1 cellular context compared by ENCODE assay signal in genomic region chr13:75481176-75482069, GRCh38.
TF ChIP-seq lines count a peak whose summit lies in the region.

No MANE protein-coding gene starts in this region.

TF ChIP-seq in HepG2, 621 proteins besides CTCF, POLR2A, EP300 and RAD21 (continues in another document):
- TF ChIP-seq NR2F2 (IDR thresholded peaks at IDR 0.05; ENCODE audit: borderline replicate concordance, low read depth), result no peak
- TF ChIP-seq ZNF652 (CRISPR knock-in tag; IDR thresholded peaks at IDR 0.05; ENCODE audit: borderline replicate concordance, low read depth), result no peak
- TF ChIP-seq DZIP1 (CRISPR knock-in tag; IDR thresholded peaks at IDR 0.05), result no peak
- no peak for TF ChIP-seq SMAD9 (CRISPR knock-in tag; IDR thresholded peaks at IDR 0.05)
- no peak for TF ChIP-seq ISL2 (CRISPR knock-in tag; IDR thresholded peaks at IDR 0.05)
- TF ChIP-seq PRDM4 (CRISPR knock-in tag; IDR thresholded peaks at IDR 0.05; ENCODE audit: borderline replicate concordance), result no peak
- no peak; the same call in 1 of the 2 replicates for TF ChIP-seq DNMT3B (CRISPR knock-in tag; conservative IDR thresholded peaks at IDR 0.05)
- no peak for TF ChIP-seq ZNF691 (CRISPR knock-in tag; IDR thresholded peaks at IDR 0.05; ENCODE audit: borderline replicate concordance, low read depth)
- no peak for TF ChIP-seq BRF2 (CRISPR knock-in tag; IDR thresholded peaks at IDR 0.05)
- peak; percentile 89 for TF ChIP-seq AGO2 (optimal IDR thresholded peaks at IDR 0.05; ENCODE audit: low read depth, low read length)
- TF ChIP-seq GPBP1L1 (CRISPR knock-in tag; IDR thresholded peaks at IDR 0.05), result no peak
- no peak; the same call in 1 of the 2 replicates for TF ChIP-seq THAP8 (CRISPR knock-in tag; IDR thresholded peaks at IDR 0.05; ENCODE audit: borderline replicate concordance)
- TF ChIP-seq ZNF616 (CRISPR knock-in tag; IDR thresholded peaks at IDR 0.05; ENCODE audit: low read depth), result no peak
- TF ChIP-seq IRX3 (CRISPR knock-in tag; IDR thresholded peaks at IDR 0.05; ENCODE audit: borderline replicate concordance, low read depth), result no peak
- no peak for TF ChIP-seq KLF11 (CRISPR knock-in tag; IDR thresholded peaks at IDR 0.05)
- TF ChIP-seq GFI1 (CRISPR knock-in tag; IDR thresholded peaks at IDR 0.05; ENCODE audit: borderline replicate concordance), result no peak
- TF ChIP-seq CEBPG (CRISPR knock-in tag; IDR thresholded peaks at IDR 0.05), result no peak
- no peak for TF ChIP-seq CBFB (CRISPR knock-in tag; IDR thresholded peaks at IDR 0.05)
- TF ChIP-seq PRDM15 (CRISPR knock-in tag; IDR thresholded peaks at IDR 0.05), result no peak
- peak; percentile 1; the same call in 1 of the 2 replicates for TF ChIP-seq ZNF121 (CRISPR knock-in tag; IDR thresholded peaks at IDR 0.05)
- no peak for TF ChIP-seq ZNF318 (CRISPR knock-in tag; IDR thresholded peaks at IDR 0.05)
- TF ChIP-seq ATAD3A (CRISPR knock-in tag; IDR thresholded peaks at IDR 0.05), result no peak
- TF ChIP-seq ATF3 (CRISPR knock-in tag; IDR thresholded peaks at IDR 0.05), result no peak
- no peak; the same call in 1 of the 2 replicates for TF ChIP-seq ZNF589 (CRISPR knock-in tag; conservative IDR thresholded peaks at IDR 0.05)
- TF ChIP-seq EEA1 (CRISPR knock-in tag; IDR thresholded peaks at IDR 0.05; ENCODE audit: borderline replicate concordance), result 0 out of 2 replicates have a peak, but pooled peaks have one; percentile 5
- TF ChIP-seq SIN3A (IDR thresholded peaks at IDR 0.05; ENCODE audit: borderline replicate concordance, low read depth, low read length), result 0 out of 2 replicates have a peak, but pooled peaks have one; percentile 17
- TF ChIP-seq KDM4B (CRISPR knock-in tag; IDR thresholded peaks at IDR 0.05), result 0 out of 2 replicates have a peak, but pooled peaks have one; percentile 35
